In genomic region chr14:49881296-49882006, GRCh38 we compare ENCODE assay signal across 1 cellular context.
TF ChIP-seq lines count a peak whose summit lies in the region.

No MANE protein-coding gene starts in this region.

TF ChIP-seq in IMR-90, 13 proteins besides CTCF, POLR2A, EP300 and RAD21 (continued from another document):
- TF ChIP-seq USF2 (IDR thresholded peaks at IDR 0.05; ENCODE audit: low read depth, low read length) (no peak), SMC3 (IDR thresholded peaks at IDR 0.05; ENCODE audit: low read depth, low read length) (no peak), RFX5 (IDR thresholded peaks at IDR 0.05; ENCODE audit: low read depth, low read length) (no peak), MAFK (IDR thresholded peaks at IDR 0.05; ENCODE audit: low read depth, low read length) (no peak), BHLHE40 (IDR thresholded peaks at IDR 0.05; ENCODE audit: low read depth, low read length) (no peak), NFE2L2 (IDR thresholded peaks at IDR 0.05; ENCODE audit: low read depth, low read length) (no peak), RCOR1 (IDR thresholded peaks at IDR 0.05; ENCODE audit: insufficient replicate concordance, low read length) (no peak), MXI1 (IDR thresholded peaks at IDR 0.05; ENCODE audit: borderline replicate concordance, low read depth, low read length) (no peak), CHD1 (IDR thresholded peaks at IDR 0.05; ENCODE audit: low read depth, low read length) (no peak), FOS (IDR thresholded peaks at IDR 0.05; ENCODE audit: low read depth, low read length) (no peak), MAZ (IDR thresholded peaks at IDR 0.05; ENCODE audit: borderline replicate concordance, low read depth, low read length) (no peak)
